In the genomic region with DNA sequence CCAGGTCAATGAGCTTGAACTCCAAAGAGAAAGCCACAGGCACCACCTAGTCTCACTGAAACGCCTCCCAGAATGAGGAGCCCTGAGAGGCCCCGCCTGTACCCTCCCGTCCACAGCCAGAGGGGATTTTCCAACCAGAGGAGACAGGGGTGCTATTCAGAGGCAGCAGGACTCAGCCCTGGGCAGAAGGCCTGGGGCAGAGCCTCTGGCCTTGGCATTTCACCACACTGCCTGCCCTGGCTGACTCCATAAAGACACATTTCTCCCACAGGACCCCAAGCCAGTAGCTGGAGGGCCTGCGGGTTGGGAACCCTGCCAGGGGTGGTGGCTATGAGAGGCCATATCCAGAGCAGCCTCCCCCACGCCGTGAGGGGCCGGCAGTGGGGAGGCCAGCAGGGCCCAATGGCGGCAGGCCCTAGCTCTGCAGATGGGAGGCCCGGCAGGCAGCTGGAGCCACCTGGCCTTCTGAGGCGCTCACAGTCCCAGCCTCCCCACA, we compare ENCODE assay signal across 12 cellular contexts.
DNase-seq lines count a peak whose midpoint lies in the region; ATAC-seq and TF ChIP-seq lines count a peak whose summit lies in the region.
"Had no signal": no experiment of that assay in that cellular context is flagged by ENCODE, and none has a peak within 500 bp of the region (broad histone marks: within the 10 kb centered on the region; RNA-seq: fewer than 3 reads in every experiment).

No MANE protein-coding gene starts in this region.

- TF ChIP-seq CTCF in gastroesophageal sphincter (IDR thresholded peaks at IDR 0.05) (no peak), osteoblast (IDR thresholded peaks at IDR 0.05; ENCODE audit: extremely low read depth, low read depth, low read length) (no peak)

- no peak overlapping the region for H3K4me2 ChIP-seq in osteoblast (ENCODE audit: insufficient read depth, low read length)

- 100% methylated on average over 1 of the region's 10 CpGs; no CpG with 5 or more reads in 1 of the 2 donors for WGBS in gastroesophageal sphincter (ENCODE audit: low coverage in 1 of 2), 2 donors

- H3K27me3 ChIP-seq in gastroesophageal sphincter (no peaks in the 10 kb centered on the region), osteoblast (ENCODE audit: insufficient read depth, low read length) (no peaks in the 10 kb centered on the region)

- H3K4me3 ChIP-seq in gastroesophageal sphincter (no peak overlapping the region), osteoblast (ENCODE audit: insufficient read depth, low read length) (no peak overlapping the region)

- in situ Hi-C loops in KBM-7 (cut with MboI; ENCODE audit: low pct_unique_long_range_greater_than_20kb, low sequenced_read_pairs) = no loop called here

- peaks cover 0 to 26% (median 0%) of the 10 kb centered on the region in 3 donors for H3K4me1 ChIP-seq in gastroesophageal sphincter
- H3K4me1 ChIP-seq in osteoblast (ENCODE audit: insufficient read depth, low read length) = peaks cover 8% of the 10 kb centered on the region

- H4K20me1 ChIP-seq in osteoblast (ENCODE audit: insufficient read depth, low read length) = no peaks in the 10 kb centered on the region

- H3K27ac ChIP-seq in gastroesophageal sphincter (peak overlapping the region in 2 of 4 donors; percentile 38 to 41), osteoblast (ENCODE audit: low read depth, low read length) (no peak overlapping the region)
- H3K27ac ChIP-seq: C4-2B had no signal

- peak overlapping the region; percentile 35 for H2AFZ ChIP-seq in osteoblast (ENCODE audit: low read length)

- TF ChIP-seq EP300 in gastroesophageal sphincter (IDR thresholded peaks at IDR 0.05) = no peak

- ATAC-seq in gastroesophageal sphincter = peak; percentile 27
- ATAC-seq in HG03457 (IDR thresholded peaks at IDR 0.05; ENCODE audit: unreplicated experiment) = no peak

- peaks cover 0 to 13% of the 10 kb centered on the region in 2 donors for H3K36me3 ChIP-seq in gastroesophageal sphincter
- no peaks in the 10 kb centered on the region for H3K36me3 ChIP-seq in osteoblast (ENCODE audit: insufficient read depth, low read length)

- no peaks in the 10 kb centered on the region for H3K9me3 ChIP-seq in gastroesophageal sphincter
- H3K9me3 ChIP-seq in osteoblast (ENCODE audit: low read depth, low read length) = no peaks in the 10 kb centered on the region

- no peaks in the 10 kb centered on the region for H3K79me2 ChIP-seq in osteoblast (ENCODE audit: insufficient read depth, low read length)

- no peak for TF ChIP-seq POLR2A in gastroesophageal sphincter (IDR thresholded peaks at IDR 0.05)

- DNase-seq in C1 segment of cervical spinal cord (lab: John Stamatoyannopoulos, UW) (peak in 10 of 14 donors; percentile 28 to 90 (median 54)), RPMI8226 (peak; percentile 90), osteoblast (ENCODE audit: insufficient read length, low spot score, missing footprints) (peak; percentile 83), KBM-7 (no peak), KG1 (lab: John Stamatoyannopoulos, UW) (no peak), NCI-H2171 (lab: John Stamatoyannopoulos, UW) (no peak)
- DNase-seq: activated CD4-positive, alpha-beta memory T cell treated with anti-CD3 and anti-CD28 coated beads, Interleukin-2, amount 10 ng/mL, durations not matched to agents 7 days and 5 days; central memory CD4-positive, alpha-beta T cell; NCI-H446 treated with DMSO at 0.1 percent for 48 hours had no signal

Comparison
In these comparisons a context has a peak if more than half of its experiments do, and no peak if none do; other contexts are left out.
1. DNase-seq: peak in C1 segment of cervical spinal cord (10 of 14), RPMI8226 (single experiment) and osteoblast (single experiment); none in KBM-7 (single experiment), KG1 (single experiment) and NCI-H2171 (single experiment).